ENCODE assay signal across 12 cellular contexts in genomic region chr16:980595-980854, GRCh38. TPM values are rescaled to one million over a fixed set of nuclear protein-coding genes. Genes with fewer than 3 reads are reported as not detected.
DNase-seq lines count a peak whose midpoint lies in the region; ATAC-seq and TF ChIP-seq lines count a peak whose summit lies in the region.
"Had no signal": no experiment of that assay in that cellular context is flagged by ENCODE, and none has a peak within 500 bp of the region (broad histone marks: within the 10 kb centered on the region; RNA-seq: fewer than 3 reads in every experiment).

No MANE protein-coding gene starts in this region.

- 0 to 1% (median 1%) methylated on average over 6 to 31 of the region's 31 CpGs; no CpG with 5 or more reads in 1 of the 4 donors for WGBS in heart left ventricle, 4 donors
- no CpG with 5 or more reads among the region's 31 CpGs for WGBS in trophoblast cell (ENCODE audit: extremely low coverage, insufficient coverage, insufficient read length)

- H3K79me1 ChIP-seq in trophoblast cell (ENCODE audit: low read length): no peaks in the 10 kb centered on the region

- H3K9me2 ChIP-seq in PC-3 (replicated peaks; ENCODE audit: low read length): no peaks in the 10 kb centered on the region

- H2AFZ ChIP-seq in trophoblast cell (ENCODE audit: insufficient read depth, low read length, poor library complexity) (no peak overlapping the region), PC-3 (ENCODE audit: low read length) (no peak overlapping the region)

- CTCF ChIA-PET in PC-3 (lab: Charles Lee): no interaction called here
- CTCF ChIA-PET in activated CD8-positive, alpha-beta T cell treated with anti-CD3 and anti-CD28 coated beads, Interleukin-2, amount 10 ng/mL, durations not matched to agents 7 days and 5 days (lab: Charles Lee): no interaction called here

- no TSS peak for BruUV-seq in PC-3 (replicated peaks; lab: Mats Ljungman, UMichigan)

- peaks cover 5 to 6% of the 10 kb centered on the region in 2 donors for H3K4me1 Mint-ChIP-seq in natural killer cell
- H3K4me1 Mint-ChIP-seq in natural killer cell treated with Interleukin-12 subunit alpha and Interleukin-12 subunit beta and Interleukin-15 and Interleukin-18, amount 100 ng/mL, for 72 hours (ENCODE audit: low read depth in 2 of 2): peaks cover 0 to 6% of the 10 kb centered on the region in 2 donors
- peaks cover 2% of the 10 kb centered on the region for H3K4me1 Mint-ChIP-seq in activated CD8-positive, alpha-beta T cell treated with anti-CD3 and anti-CD28 coated beads, Interleukin-2, amount 10 ng/mL, durations not matched to agents 7 days and 5 days (ENCODE audit: low read depth)

- H3K27ac ChIP-seq in heart left ventricle (peak overlapping the region in 7 of 12 donors; percentile 5 to 56 (median 39)), trophoblast cell (ENCODE audit: low read depth, low read length) (no peak overlapping the region), PC-3 (ENCODE audit: low read length) (no peak overlapping the region)

- H2BK5ac ChIP-seq in trophoblast cell (ENCODE audit: low read depth, low read length, poor library complexity): no peak overlapping the region

- no peak overlapping the region for H4K91ac ChIP-seq in trophoblast cell (ENCODE audit: low read depth, low read length)

- H3K9ac ChIP-seq in trophoblast cell (ENCODE audit: low read length): no peak overlapping the region
- H3K9ac ChIP-seq in PC-3 (ENCODE audit: low read length): no peak overlapping the region

- H4K20me1 ChIP-seq in PC-3 (ENCODE audit: low read length): no peaks in the 10 kb centered on the region

- H3K79me2 ChIP-seq in trophoblast cell (ENCODE audit: control insufficient read depth, insufficient read depth, low read length, poor library complexity): no peaks in the 10 kb centered on the region
- H3K79me2 ChIP-seq in PC-3 (ENCODE audit: low read length): no peaks in the 10 kb centered on the region

- H3K4me3 Mint-ChIP-seq in natural killer cell: no peak overlapping the region
- no peak overlapping the region for H3K4me3 Mint-ChIP-seq in natural killer cell treated with Interleukin-12 subunit alpha and Interleukin-12 subunit beta and Interleukin-15 and Interleukin-18, amount 100 ng/mL, for 72 hours
- H3K4me3 Mint-ChIP-seq in activated CD8-positive, alpha-beta T cell treated with anti-CD3 and anti-CD28 coated beads, Interleukin-2, amount 10 ng/mL, durations not matched to agents 7 days and 5 days: no peak overlapping the region

- H3K4me3 ChIP-seq in heart left ventricle: peak overlapping the region; percentile 38 to 67 (median 58)
- peak overlapping the region; percentile 45 for H3K4me3 ChIP-seq in trophoblast cell (ENCODE audit: low read depth, low read length)
- no peak overlapping the region for H3K4me3 ChIP-seq in PC-3 (ENCODE audit: low read length)

- H3K14ac ChIP-seq in trophoblast cell (ENCODE audit: low read length): no peak overlapping the region

- H3K9me3 Mint-ChIP-seq in natural killer cell: no peaks in the 10 kb centered on the region
- H3K9me3 Mint-ChIP-seq in natural killer cell treated with Interleukin-12 subunit alpha and Interleukin-12 subunit beta and Interleukin-15 and Interleukin-18, amount 100 ng/mL, for 72 hours: no peaks in the 10 kb centered on the region
- H3K9me3 Mint-ChIP-seq in activated CD8-positive, alpha-beta T cell treated with anti-CD3 and anti-CD28 coated beads, Interleukin-2, amount 10 ng/mL, durations not matched to agents 7 days and 5 days (ENCODE audit: insufficient read depth): no peaks in the 10 kb centered on the region
- H3K9me3 Mint-ChIP-seq: activated T-cell treated with anti-CD3 and anti-CD28 coated beads, Interleukin-2, amount 50 U/mL, for 72 hours; T-helper 1 cell treated with Interleukin-12 subunit alpha and Interleukin-12 subunit beta and Interleukin-4 antibody, amounts not matched to agents 30 μg/mL and 1 μg/mL, for 36 hours had no signal

- no peaks in the 10 kb centered on the region for H3K36me3 Mint-ChIP-seq in natural killer cell
- no peaks in the 10 kb centered on the region for H3K36me3 Mint-ChIP-seq in natural killer cell treated with Interleukin-12 subunit alpha and Interleukin-12 subunit beta and Interleukin-15 and Interleukin-18, amount 100 ng/mL, for 72 hours
- H3K36me3 Mint-ChIP-seq in activated CD8-positive, alpha-beta T cell treated with anti-CD3 and anti-CD28 coated beads, Interleukin-2, amount 10 ng/mL, durations not matched to agents 7 days and 5 days (ENCODE audit: low read depth): no peaks in the 10 kb centered on the region
- H3K36me3 Mint-ChIP-seq: immature natural killer cell had no signal

- no peak overlapping the region for H2AK5ac ChIP-seq in trophoblast cell (ENCODE audit: low read length)

- H2BK120ac ChIP-seq in trophoblast cell (ENCODE audit: insufficient read depth, low read length, poor library complexity): no peak overlapping the region

- H3K9me3 ChIP-seq in heart left ventricle: no peaks in the 10 kb centered on the region
- peaks cover 11% of the 10 kb centered on the region for H3K9me3 ChIP-seq in trophoblast cell (ENCODE audit: insufficient read depth, low read depth, low read length)
- no peaks in the 10 kb centered on the region for H3K9me3 ChIP-seq in PC-3 (ENCODE audit: low read length)

- ATAC-seq in natural killer cell: peak in 2 of 3 donors; percentile 27 to 34
- ATAC-seq in natural killer cell treated with Interleukin-12 subunit alpha and Interleukin-12 subunit beta and Interleukin-15 and Interleukin-18, amount 100 ng/mL, for 72 hours: no peak
- no peak for ATAC-seq in heart left ventricle
- ATAC-seq in PC-3: no peak
- no peak for ATAC-seq in activated CD8-positive, alpha-beta T cell treated with anti-CD3 and anti-CD28 coated beads, Interleukin-2, amount 10 ng/mL, durations not matched to agents 7 days and 5 days
- no peak for ATAC-seq in HG02884 (IDR thresholded peaks at IDR 0.05; ENCODE audit: unreplicated experiment)
- ATAC-seq in HG02798 (IDR thresholded peaks at IDR 0.05; ENCODE audit: poor library complexity, unreplicated experiment): no peak

- peaks cover 7 to 18% of the 10 kb centered on the region in 2 donors for H3K27me3 Mint-ChIP-seq in natural killer cell (ENCODE audit: low read depth in 2 of 2)
- peaks cover 8 to 11% of the 10 kb centered on the region in 2 donors for H3K27me3 Mint-ChIP-seq in natural killer cell treated with Interleukin-12 subunit alpha and Interleukin-12 subunit beta and Interleukin-15 and Interleukin-18, amount 100 ng/mL, for 72 hours
- H3K27me3 Mint-ChIP-seq in activated CD8-positive, alpha-beta T cell treated with anti-CD3 and anti-CD28 coated beads, Interleukin-2, amount 10 ng/mL, durations not matched to agents 7 days and 5 days (ENCODE audit: low read depth): peaks cover 29% of the 10 kb centered on the region

- H4K12ac ChIP-seq in trophoblast cell (ENCODE audit: low read depth, low read length): no peak overlapping the region

- no peak overlapping the region for H3K4ac ChIP-seq in trophoblast cell (ENCODE audit: low read depth, low read length)

- no peaks in the 10 kb centered on the region for H3F3A ChIP-seq in PC-3 (ENCODE audit: low read length, unreplicated experiment)

- TF ChIP-seq CTCF in natural killer cell (IDR thresholded peaks at IDR 0.05) (no peak), heart left ventricle (IDR thresholded peaks at IDR 0.05) (no peak), PC-3 (conservative IDR thresholded peaks at IDR 0.05; ENCODE audit: low read depth, low read length) (no peak)

- H3K27me3 ChIP-seq in heart left ventricle (peaks cover 0 to 51% (median 30%) of the 10 kb centered on the region in 9 donors), trophoblast cell (ENCODE audit: insufficient read depth, low read length) (peaks cover 42% of the 10 kb centered on the region), PC-3 (ENCODE audit: low read length) (peaks cover 8% of the 10 kb centered on the region)

- intact Hi-C loops in natural killer cell (cut with micrococcal nuclease) (no loop called here), heart left ventricle (cut with DNase I) (no loop called here), PC-3 (cut with micrococcal nuclease) (no loop called here)

- no peaks in the 10 kb centered on the region for H3K36me3 ChIP-seq in heart left ventricle
- no peaks in the 10 kb centered on the region for H3K36me3 ChIP-seq in trophoblast cell (ENCODE audit: control insufficient read depth in 1 of 2, insufficient read depth in 2 of 2, low read length in 2 of 2)
- no peaks in the 10 kb centered on the region for H3K36me3 ChIP-seq in PC-3 (ENCODE audit: low read depth, low read length)

- H2BK12ac ChIP-seq in trophoblast cell (ENCODE audit: low read length): no peak overlapping the region

- H3K18ac ChIP-seq in trophoblast cell (ENCODE audit: low read length): no peak overlapping the region

- peaks cover 0 to 34% (median 8%) of the 10 kb centered on the region in 12 donors for H3K4me1 ChIP-seq in heart left ventricle
- H3K4me1 ChIP-seq in trophoblast cell (ENCODE audit: control insufficient read depth in 1 of 2, insufficient read depth in 2 of 2, low read length in 2 of 2): peaks cover 3 to 9% of the 10 kb centered on the region in 2 experiments
- no peaks in the 10 kb centered on the region for H3K4me1 ChIP-seq in PC-3 (ENCODE audit: insufficient read depth, low read length)

- no peak for DNase-seq in natural killer cell
- no peak for DNase-seq in natural killer cell treated with Interleukin-12 subunit alpha and Interleukin-12 subunit beta and Interleukin-15 and Interleukin-18, amount 100 ng/mL, for 72 hours (ENCODE audit: low spot score)
- DNase-seq in heart left ventricle: no peak
- no peak for DNase-seq in trophoblast cell
- DNase-seq in PC-3: no peak
- DNase-seq in activated CD8-positive, alpha-beta T cell treated with anti-CD3 and anti-CD28 coated beads, Interleukin-2, amount 10 ng/mL, durations not matched to agents 7 days and 5 days: no peak
- DNase-seq: activated T-cell treated with anti-CD3 and anti-CD28 coated beads, Interleukin-2, amount 50 U/mL, for 72 hours; NCI-H524 had no signal

- H3K4me2 ChIP-seq in trophoblast cell (ENCODE audit: low read length) (peak overlapping the region; percentile 53), PC-3 (ENCODE audit: low read length) (no peak overlapping the region)

- POLR2A ChIA-PET in PC-3 (lab: Charles Lee; ENCODE audit: unreplicated experiment): no interaction called here
- POLR2A ChIA-PET in activated CD8-positive, alpha-beta T cell treated with anti-CD3 and anti-CD28 coated beads, Interleukin-2, amount 10 ng/mL, durations not matched to agents 7 days and 5 days (lab: Charles Lee): no interaction called here

- H4K8ac ChIP-seq in trophoblast cell (ENCODE audit: low read depth, low read length): no peak overlapping the region

- no peak overlapping the region for H3K27ac Mint-ChIP-seq in natural killer cell
- H3K27ac Mint-ChIP-seq in natural killer cell treated with Interleukin-12 subunit alpha and Interleukin-12 subunit beta and Interleukin-15 and Interleukin-18, amount 100 ng/mL, for 72 hours: no peak overlapping the region
- H3K27ac Mint-ChIP-seq in activated CD8-positive, alpha-beta T cell treated with anti-CD3 and anti-CD28 coated beads, Interleukin-2, amount 10 ng/mL, durations not matched to agents 7 days and 5 days: no peak overlapping the region
- H3K27ac Mint-ChIP-seq: T-helper 1 cell treated with Interleukin-12 subunit alpha and Interleukin-12 subunit beta and Interleukin-4 antibody, amounts not matched to agents 30 μg/mL and 1 μg/mL, for 36 hours had no signal

- H3K23ac ChIP-seq in trophoblast cell (ENCODE audit: low read length): no peak overlapping the region

- no peak for TF ChIP-seq POLR2A in heart left ventricle (IDR thresholded peaks at IDR 0.05)

RNA-seq across cellular contexts. Expression of gene SOX8, which starts 1.0 kb away (rescaled TPM):
- total RNA-seq in natural killer cell: not detected
- total RNA-seq in natural killer cell treated with Interleukin-12 subunit alpha and Interleukin-12 subunit beta and Interleukin-15 and Interleukin-18, amount 100 ng/mL, for 72 hours: under 1 TPM in 1 of 2 donors, not detected in 1; 0.20 TPM
- 1 to 10 TPM in 2 of 9 donors, under 1 TPM in 7; 0.44 to 1.3 (median 0.81) TPM for total RNA-seq in heart left ventricle
- polyA plus RNA-seq in heart left ventricle: under 1 TPM; 0.50 to 0.65 TPM
- 1.9 and 2.1 TPM in 2 replicates for polyA plus RNA-seq in trophoblast cell (2013)
- 0.47 and 0.92 TPM in 2 replicates for total RNA-seq in PC-3 (2014; rRNA removed)
- total RNA-seq in activated CD8-positive, alpha-beta T cell treated with anti-CD3 and anti-CD28 coated beads, Interleukin-2, amount 10 ng/mL, durations not matched to agents 7 days and 5 days: not detected

RNA-seq across cellular contexts. Expression of gene LMF1, which starts 9.7 kb away (rescaled TPM):
- total RNA-seq in natural killer cell (10 to 100 TPM; 28.2 to 42.2 (median 41.2) TPM), heart left ventricle (10 to 100 TPM in 3 of 9 donors, 1 to 10 TPM in 6; 4.3 to 19.2 (median 7.4) TPM), PC-3 (2014; rRNA removed) (12.9 and 13.5 TPM in 2 replicates)
- total RNA-seq in natural killer cell treated with Interleukin-12 subunit alpha and Interleukin-12 subunit beta and Interleukin-15 and Interleukin-18, amount 100 ng/mL, for 72 hours: 10 to 100 TPM; 17.1 to 21.0 TPM
- polyA plus RNA-seq in heart left ventricle: 1 to 10 TPM; 5.3 to 6.1 TPM
- 8.3 TPM in 2 replicates for polyA plus RNA-seq in trophoblast cell (2013)
- total RNA-seq in activated CD8-positive, alpha-beta T cell treated with anti-CD3 and anti-CD28 coated beads, Interleukin-2, amount 10 ng/mL, durations not matched to agents 7 days and 5 days: 10 to 100 TPM; 14.3 to 17.4 TPM

Comparison
In these comparisons a context has a peak if more than half of its experiments do, and no peak if none do; other contexts are left out.
1. ATAC-seq: peak in natural killer cell (2 of 3); none in natural killer cell treated with Interleukin-12 subunit alpha and Interleukin-12 subunit beta and Interleukin-15 and Interleukin-18, amount 100 ng/mL, for 72 hours (0 of 2), heart left ventricle (0 of 4), PC-3 (single experiment), activated CD8-positive, alpha-beta T cell treated with anti-CD3 and anti-CD28 coated beads, Interleukin-2, amount 10 ng/mL, durations not matched to agents 7 days and 5 days (single experiment), HG02884 (single experiment) and HG02798 (single experiment).
2. H3K27ac ChIP-seq: peak in heart left ventricle (7 of 12); none in trophoblast cell (single experiment) and PC-3 (single experiment).